Comparison of ENCODE assay signal across 21 cellular contexts in the genomic region with DNA sequence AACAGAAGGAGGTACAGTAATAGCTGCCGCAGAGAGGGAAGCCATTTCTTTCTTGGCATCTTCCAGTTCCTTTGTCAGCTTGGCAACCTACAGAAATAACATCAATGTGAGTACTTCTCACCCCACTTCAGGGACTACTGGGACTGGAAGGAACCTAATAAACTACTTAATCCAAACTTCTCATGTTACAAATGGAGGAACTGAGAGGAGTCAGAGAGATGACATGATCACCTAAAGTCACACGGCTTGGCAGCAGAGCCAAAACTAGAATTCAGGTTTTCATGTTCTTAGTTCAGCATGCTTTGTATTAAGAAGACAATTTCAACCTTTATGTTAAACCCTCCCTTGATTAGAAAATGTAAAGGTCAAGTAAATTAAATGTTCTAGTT. TPM values are rescaled to one million over a fixed set of nuclear protein-coding genes. Genes with fewer than 3 reads are reported as not detected.
DNase-seq lines count a peak whose midpoint lies in the region; ATAC-seq, FAIRE-seq and TF ChIP-seq lines count a peak whose summit lies in the region.
"Had no signal": no experiment of that assay in that cellular context is flagged by ENCODE, and none has a peak within 500 bp of the region (broad histone marks: within the 10 kb centered on the region; RNA-seq: fewer than 3 reads in every experiment).

No MANE protein-coding gene starts in this region.

- H3K9me3 ChIP-seq in K562 (replicated peaks; ENCODE audit: control insufficient read depth, insufficient read depth, low read depth, low read length) = no peaks in the 10 kb centered on the region

- no peak overlapping the region for H2AFZ ChIP-seq in K562 (ENCODE audit: low read depth, low read length)

- no peaks in the 10 kb centered on the region; the same call in 2 of the 3 replicates for H3K79me2 ChIP-seq in K562 (ENCODE audit: control insufficient read depth, insufficient read depth, low read length)

- H3K9ac ChIP-seq in K562 (ENCODE audit: insufficient read depth in 1 of 2, low read depth in 2 of 2, low read length in 2 of 2) = no peak overlapping the region

- no peak for ATAC-seq in K562

- peak; percentile 2 for DNase-seq in NCI-H2107 treated with DMSO at 0.1 percent for 48 hours (lab: John Stamatoyannopoulos, UW; ENCODE audit: unreplicated experiment)
- no peak for DNase-seq in NCI-H2107 (lab: John Stamatoyannopoulos, UW)
- peak; percentile 35 for DNase-seq in NCI-H2196 (lab: John Stamatoyannopoulos, UW; ENCODE audit: unreplicated experiment)
- no peak for DNase-seq in K562 (ENCODE audit: extremely low read depth in 1 of 4, low spot score in 3 of 4)
- no peak for DNase-seq in HuH-7.5 (ENCODE audit: low spot score)
- DNase-seq in OCI-M1 (lab: John Stamatoyannopoulos, UW) = no peak
- DNase-seq in NOMO-1 treated with dmso at 0.1 percent for 144 hours (lab: John Stamatoyannopoulos, UW; ENCODE audit: unreplicated experiment) = no peak
- DNase-seq in NCI-H345 treated with DMSO at 0.1 percent for 48 hours (lab: John Stamatoyannopoulos, UW; ENCODE audit: unreplicated experiment) = no peak
- DNase-seq: 8988T, AML-193, KBM-7, NCI-H1092, NCI-H146, NCI-H2029, NCI-H345, NCI-H524 treated with DMSO at 0.1 percent for 48 hours, NCI-H82, RPMI8226, SHP77 had no signal

- no peak overlapping the region for H3K4me2 ChIP-seq in K562 (ENCODE audit: insufficient read depth, low read length)

- no peak for TF ChIP-seq POLR2A in K562 (conservative IDR thresholded peaks at IDR 0.05)

- H3K4me3 ChIP-seq in K562 = no peak overlapping the region

- in situ Hi-C loops in K562 (cut with MboI) = no loop called here

- H3K4me1 ChIP-seq in K562 (replicated peaks in 1 of 2; ENCODE audit: control insufficient read depth in 2 of 2, insufficient read depth in 2 of 2, low read length in 2 of 2) = 0 out of 5 replicates have a peak, but pooled peaks cover 0 to 7% of the 10 kb centered on the region in 2 experiments

- H3K36me3 ChIP-seq in K562 (ENCODE audit: control insufficient read depth, insufficient read depth, low read length) = peaks cover 94% of the 10 kb centered on the region

- POLR2A ChIA-PET in K562 (lab: Yijun Ruan, JAX) = no interaction called here

- H4K20me1 ChIP-seq in K562 (replicated peaks; ENCODE audit: control insufficient read depth, insufficient read depth, low read length) = no peaks in the 10 kb centered on the region

- no TSS peak for BruUV-seq in K562 (replicated peaks; lab: Mats Ljungman, UMichigan)

- TF ChIP-seq CTCF in K562 (IDR thresholded peaks at IDR 0.05 in 2 of 3, conservative IDR thresholded peaks at IDR 0.05 in 1 of 3; ENCODE audit: insufficient read depth in 2 of 3, low read depth in 1 of 3, low read length in 3 of 3) = no peak

- no peaks in the 10 kb centered on the region for H3K9me1 ChIP-seq in K562 (ENCODE audit: control insufficient read depth, insufficient read depth, low read length)

- H3K27ac ChIP-seq in K562 (ENCODE audit: extremely low read depth, low read depth, low read length) = no peak overlapping the region
- H3K27ac ChIP-seq: C4-2B had no signal

- CTCF ChIA-PET in K562 (lab: Yijun Ruan, JAX; ENCODE audit: low intra/inter-chr PET ratio) = no interaction called here

- intact Hi-C loops in K562 (cut with micrococcal nuclease) = no loop called here

- TF ChIP-seq RAD21 in K562 (CRISPR knock-in tag; conservative IDR thresholded peaks at IDR 0.05 in 1 of 2, IDR thresholded peaks at IDR 0.05 in 1 of 2) = no peak

- H3K27me3 ChIP-seq in K562 (ENCODE audit: control insufficient read depth in 2 of 2, insufficient read depth in 2 of 2, low read length in 2 of 2) = no peaks in the 10 kb centered on the region

- no peak for TF ChIP-seq EP300 in K562 (IDR thresholded peaks at IDR 0.05; ENCODE audit: low read length)

- 86% methylated on average over 1 of the region's 2 CpGs for WGBS in K562 (ENCODE audit: insufficient coverage, low coverage, missing lambda C conversion rate)

- FAIRE-seq in K562 (lab: Jason Lieb, UNC) = no peak
- FAIRE-seq: D721Med had no signal

TF ChIP-seq in K562, 482 proteins besides CTCF, POLR2A, EP300 and RAD21:
- TF ChIP-seq POLR2AphosphoS5 (IDR thresholded peaks at IDR 0.05; ENCODE audit: control insufficient read depth, insufficient read depth, low read depth, low read length) (0 out of 2 replicates have a peak, but pooled peaks have one; percentile 6), ETV1 (tag; conservative IDR thresholded peaks at IDR 0.05; ENCODE audit: low read depth) (no peak)
TF ChIP-seq in K562: peak in this region for 1.

RNA-seq across cellular contexts. Expression of gene DIAPH1, which starts 44.7 kb away (rescaled TPM):
- 295 and 514 TPM in 2 replicates for total RNA-seq in K562 (2011; cell fraction: chromatin; rRNA removed; ENCODE audit: low replicate concordance)
- total RNA-seq in K562 (2011; cell fraction: nucleolus; rRNA removed) = 151 and 162 TPM in 2 replicates
- 271 and 317 TPM in 2 replicates for total RNA-seq in K562 (2011; cell fraction: nucleoplasm; rRNA removed)
- total RNA-seq in K562 (2014; rRNA removed) (90.1 and 91.4 TPM in 2 replicates), K562 (2014; rRNA removed; fragmentation: Illumina TruSeq; extraction: Trizol) (73.7 and 84.9 TPM in 2 replicates), K562 (2015; rRNA removed; fragmentation: Illumina TruSeq; extraction: Trizol) (60.8 and 68.0 TPM in 2 replicates), K562 (2021) (268 and 328 TPM in 2 replicates)
- polyA plus RNA-seq in K562 (2011; rRNA removed) (146 and 159 TPM in 2 replicates), K562 (2014; fragmentation: Illumina TruSeq; extraction: Trizol) (261 and 291 TPM in 2 replicates), K562 (2014; fragmentation: Nextera tagmentation; extraction: Ambion mirVana) (10 to 100 TPM; 75.8 to 97.8 TPM), K562 (2014; rRNA removed) (131 and 168 TPM in 2 replicates)
- polyA plus RNA-seq in K562 (2011; cell fraction: cytosol; rRNA removed) = 137 TPM in 2 replicates
- polyA plus RNA-seq in K562 (2011; cell fraction: nucleus; rRNA removed) = 325 and 501 TPM in 2 replicates
- polyA plus RNA-seq in K562 (2012) = 172 and 199 TPM in 2 replicates
- 279 and 286 TPM in 2 replicates for polyA minus RNA-seq in K562 (2011; rRNA and poly(A)+ RNA removed)
- polyA minus RNA-seq in K562 (2011; cell fraction: cytosol; rRNA and poly(A)+ RNA removed) = 184 and 249 TPM in 2 replicates
- 108 and 288 TPM in 2 replicates for polyA minus RNA-seq in K562 (2011; cell fraction: nucleus; rRNA and poly(A)+ RNA removed)

Comparison
In these comparisons a context has a peak if more than half of its experiments do, and no peak if none do; other contexts are left out.
1. DNase-seq: peak in NCI-H2107 treated with DMSO at 0.1 percent for 48 hours (single experiment) and NCI-H2196 (single experiment); none in NCI-H2107 (single experiment), K562 (0 of 4), HuH-7.5 (single experiment), OCI-M1 (single experiment), NOMO-1 treated with dmso at 0.1 percent for 144 hours (single experiment) and NCI-H345 treated with DMSO at 0.1 percent for 48 hours (single experiment).